Comparison of ENCODE assay signal across 1 cellular context in genomic region chr1:237111807-237112206, GRCh38.
TF ChIP-seq lines count a peak whose summit lies in the region.

No MANE protein-coding gene starts in this region.

TF ChIP-seq in H1, 55 proteins besides CTCF, POLR2A, EP300 and RAD21 (continued from another document):
- TF ChIP-seq CHD7 (IDR thresholded peaks at IDR 0.05; ENCODE audit: insufficient replicate concordance, low read length) (no peak), HDAC2 (IDR thresholded peaks at IDR 0.05; ENCODE audit: borderline replicate concordance in 1 of 2, low read depth in 2 of 2, low read length in 2 of 2) (no peak), BACH1 (IDR thresholded peaks at IDR 0.05; ENCODE audit: low read length) (no peak), SIN3A (conservative IDR thresholded peaks at IDR 0.05 in 1 of 2, IDR thresholded peaks at IDR 0.05 in 1 of 2; ENCODE audit: low read depth in 1 of 2, low read length in 2 of 2) (no peak), RBBP5 (IDR thresholded peaks at IDR 0.05; ENCODE audit: borderline replicate concordance, low read depth, low read length) (no peak), NANOG (IDR thresholded peaks at IDR 0.05; ENCODE audit: insufficient read depth, low read depth, low read length, poor library complexity, severe bottlenecking) (no peak), CHD2 (IDR thresholded peaks at IDR 0.05; ENCODE audit: low read length) (no peak), POLR2AphosphoS5 (IDR thresholded peaks at IDR 0.05; ENCODE audit: low read depth, low read length) (no peak), RXRA (IDR thresholded peaks at IDR 0.05; ENCODE audit: insufficient read depth, low read depth, low read length) (no peak)
